16 cellular contexts compared by ENCODE assay signal in the genomic region with DNA sequence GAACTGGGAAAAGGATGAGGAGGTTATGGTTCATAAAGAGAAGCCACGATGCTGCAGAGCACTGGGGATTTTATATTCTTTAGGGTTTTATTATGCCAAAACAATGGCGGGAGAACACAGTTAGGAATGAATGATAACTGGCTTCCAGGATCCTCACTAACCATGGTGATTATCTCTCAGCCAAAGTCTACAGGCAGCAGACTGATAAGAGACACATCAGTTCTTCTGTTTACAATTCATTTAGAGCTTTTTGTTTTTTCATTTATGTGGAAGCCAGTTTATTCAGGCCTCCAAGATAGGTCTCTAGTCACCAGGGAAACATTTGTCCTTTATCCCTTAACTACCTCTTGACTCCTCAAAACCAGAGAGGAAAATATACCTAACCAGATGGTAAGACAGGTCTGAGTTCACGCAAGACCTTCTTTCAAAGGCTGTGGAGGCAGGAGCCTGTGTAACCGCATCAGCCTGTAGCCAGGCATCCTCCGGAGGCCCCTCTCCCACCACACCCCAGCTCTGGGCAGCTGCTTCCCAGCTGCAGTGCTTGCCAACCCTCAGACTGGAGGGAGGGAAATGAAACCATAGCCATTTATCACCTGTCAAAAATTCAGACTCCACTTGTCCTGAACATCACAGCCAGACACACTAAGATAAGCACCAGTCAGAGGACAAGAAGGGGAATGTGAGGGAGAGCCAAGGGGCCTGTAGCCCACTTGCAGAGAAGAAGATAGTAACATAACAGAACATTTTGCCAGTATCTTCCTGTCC. TPM values are rescaled to one million over a fixed set of nuclear protein-coding genes. Genes with fewer than 3 reads are reported as not detected.
A peak's percentile ranks its signal among the peaks of the same experiment; 100 is the strongest.
DNase-seq lines count a peak whose midpoint lies in the region; FAIRE-seq and TF ChIP-seq lines count a peak whose summit lies in the region.
"Had no signal": no experiment of that assay in that cellular context is flagged by ENCODE, and none has a peak within 500 bp of the region (broad histone marks: within the 10 kb centered on the region; RNA-seq: fewer than 3 reads in every experiment).

No MANE protein-coding gene starts in this region.

- CTCF ChIA-PET in activated CD4-positive, alpha-beta memory T cell treated with anti-CD3 and anti-CD28 coated beads, Interleukin-2, amount 10 ng/mL, durations not matched to agents 7 days and 5 days (lab: Charles Lee), result no interaction called here

- no peak overlapping the region for H3K4me2 ChIP-seq in astrocyte (ENCODE audit: low read length)

- H3K27me3 ChIP-seq in HUES48 (ENCODE audit: control insufficient read depth, insufficient read depth, low read length) (no peaks in the 10 kb centered on the region), astrocyte (ENCODE audit: insufficient read depth, low read length) (no peaks in the 10 kb centered on the region), stomach (no peaks in the 10 kb centered on the region)
- H3K27me3 ChIP-seq: testis had no signal

- H3K9me3 Mint-ChIP-seq in astrocyte (ENCODE audit: unreplicated experiment), result no peaks in the 10 kb centered on the region
- no peaks in the 10 kb centered on the region for H3K9me3 Mint-ChIP-seq in activated CD4-positive, alpha-beta memory T cell treated with anti-CD3 and anti-CD28 coated beads, Interleukin-2, amount 10 ng/mL, durations not matched to agents 7 days and 5 days
- H3K9me3 Mint-ChIP-seq: activated CD8-positive, alpha-beta T cell treated with anti-CD3 and anti-CD28 coated beads for 36 hours; H9; T-helper 2 cell treated with Interferon-gamma antibody and Interleukin-4, amounts not matched to agents 5 μg/mL and 100 μg/mL, for 36 hours had no signal

- no peak for TF ChIP-seq POLR2A in stomach (IDR thresholded peaks at IDR 0.05)

- H3K4me1 Mint-ChIP-seq in astrocyte (ENCODE audit: low read depth, unreplicated experiment), result no peaks in the 10 kb centered on the region
- H3K4me1 Mint-ChIP-seq in activated CD4-positive, alpha-beta memory T cell treated with anti-CD3 and anti-CD28 coated beads, Interleukin-2, amount 10 ng/mL, durations not matched to agents 7 days and 5 days, result no peaks in the 10 kb centered on the region

- H3K4me3 ChIP-seq in HUES48 (ENCODE audit: low read depth, low read length) (no peak overlapping the region), astrocyte (ENCODE audit: insufficient read depth, low read depth, low read length) (no peak overlapping the region), stomach (no peak overlapping the region)
- H3K4me3 ChIP-seq: testis had no signal

- no peak overlapping the region for H3K27ac Mint-ChIP-seq in astrocyte (ENCODE audit: unreplicated experiment)
- no peak overlapping the region for H3K27ac Mint-ChIP-seq in activated CD4-positive, alpha-beta memory T cell treated with anti-CD3 and anti-CD28 coated beads, Interleukin-2, amount 10 ng/mL, durations not matched to agents 7 days and 5 days
- H3K27ac Mint-ChIP-seq: activated CD8-positive, alpha-beta T cell treated with anti-CD3 and anti-CD28 coated beads for 36 hours; H9; T-helper 2 cell treated with Interferon-gamma antibody and Interleukin-4, amounts not matched to agents 5 μg/mL and 100 μg/mL, for 36 hours had no signal

- H3K27ac ChIP-seq in HUES48 (ENCODE audit: low read depth, low read length) (peak overlapping the region; percentile 63), astrocyte (ENCODE audit: low read depth, low read length) (no peak overlapping the region), stomach (no peak overlapping the region)
- H3K27ac ChIP-seq: C4-2B, testis had no signal

- no peak for TF ChIP-seq EP300 in stomach (IDR thresholded peaks at IDR 0.05)

- H2AFZ ChIP-seq in astrocyte (ENCODE audit: low read depth, low read length), result no peak overlapping the region

- TF ChIP-seq CTCF in astrocyte (IDR thresholded peaks at IDR 0.05; ENCODE audit: insufficient read depth, low read depth, low read length) (no peak), stomach (IDR thresholded peaks at IDR 0.05) (no peak)

- H3K9ac ChIP-seq in HUES48 (ENCODE audit: low read depth, low read length), result no peak overlapping the region
- H3K9ac ChIP-seq in astrocyte (ENCODE audit: low read length), result no peak overlapping the region

- no peak for FAIRE-seq in astrocyte (lab: Jason Lieb, UNC)
- FAIRE-seq: bronchial epithelial cell had no signal

- H3K9me3 ChIP-seq in HUES48 (ENCODE audit: control insufficient read depth, insufficient read depth, low read length) (no peaks in the 10 kb centered on the region), astrocyte (ENCODE audit: insufficient read depth, low read depth, low read length) (no peaks in the 10 kb centered on the region), stomach (no peaks in the 10 kb centered on the region)
- H3K9me3 ChIP-seq: testis had no signal

- 24 to 39% (median 34%) methylated on average over 4 to 5 of the region's 5 CpGs for WGBS in stomach, 5 donors

- intact Hi-C loops in stomach (cut with DNase I; ENCODE audit: low total_unique reads), result no loop called here

- H3K36me3 Mint-ChIP-seq in astrocyte (ENCODE audit: low read depth, unreplicated experiment), result no peaks in the 10 kb centered on the region
- H3K36me3 Mint-ChIP-seq in activated CD4-positive, alpha-beta memory T cell treated with anti-CD3 and anti-CD28 coated beads, Interleukin-2, amount 10 ng/mL, durations not matched to agents 7 days and 5 days (ENCODE audit: low read depth), result no peaks in the 10 kb centered on the region

- H3K4me3 Mint-ChIP-seq in astrocyte (ENCODE audit: unreplicated experiment), result no peak overlapping the region
- H3K4me3 Mint-ChIP-seq in activated CD4-positive, alpha-beta memory T cell treated with anti-CD3 and anti-CD28 coated beads, Interleukin-2, amount 10 ng/mL, durations not matched to agents 7 days and 5 days, result no peak overlapping the region
- H3K4me3 Mint-ChIP-seq: activated CD8-positive, alpha-beta T cell treated with anti-CD3 and anti-CD28 coated beads for 36 hours; H9; T-helper 2 cell treated with Interferon-gamma antibody and Interleukin-4, amounts not matched to agents 5 μg/mL and 100 μg/mL, for 36 hours had no signal

- H4K20me1 ChIP-seq in astrocyte (ENCODE audit: insufficient read depth, low read length), result no peaks in the 10 kb centered on the region

- H3K79me2 ChIP-seq in astrocyte (ENCODE audit: insufficient read depth, low read length), result no peaks in the 10 kb centered on the region

- no peaks in the 10 kb centered on the region for H3K27me3 Mint-ChIP-seq in astrocyte (ENCODE audit: low read depth, unreplicated experiment)
- H3K27me3 Mint-ChIP-seq in activated CD4-positive, alpha-beta memory T cell treated with anti-CD3 and anti-CD28 coated beads, Interleukin-2, amount 10 ng/mL, durations not matched to agents 7 days and 5 days, result no peaks in the 10 kb centered on the region
- H3K27me3 Mint-ChIP-seq: activated CD8-positive, alpha-beta T cell treated with anti-CD3 and anti-CD28 coated beads for 36 hours had no signal

- POLR2A ChIA-PET in activated CD4-positive, alpha-beta memory T cell treated with anti-CD3 and anti-CD28 coated beads, Interleukin-2, amount 10 ng/mL, durations not matched to agents 7 days and 5 days (lab: Charles Lee), result no interaction called here

- peak; percentile 23 for DNase-seq in NCI-H510A treated with DMSO at 0.1 percent for 48 hours (lab: John Stamatoyannopoulos, UW)
- peak; percentile 53 for DNase-seq in astrocyte (ENCODE audit: low read depth)
- DNase-seq in medulla oblongata (ENCODE audit: extremely low spot score), result peak; percentile 28
- no peak for DNase-seq in H4 (ENCODE audit: low spot score)
- no peak for DNase-seq in stomach
- no peak for DNase-seq in activated CD4-positive, alpha-beta memory T cell treated with anti-CD3 and anti-CD28 coated beads, Interleukin-2, amount 10 ng/mL, durations not matched to agents 7 days and 5 days
- no peak for DNase-seq in Ammon's horn (ENCODE audit: low spot score)
- DNase-seq: activated CD8-positive, alpha-beta T cell treated with anti-CD3 and anti-CD28 coated beads for 36 hours; activated gamma-delta T cell; H9; PC-3; testis had no signal

- H3K4me1 ChIP-seq in HUES48 (ENCODE audit: control insufficient read depth, insufficient read depth, low read length) (no peaks in the 10 kb centered on the region), astrocyte (ENCODE audit: insufficient read depth, low read length) (no peaks in the 10 kb centered on the region), stomach (no peaks in the 10 kb centered on the region)

- H3K36me3 ChIP-seq in HUES48 (ENCODE audit: control insufficient read depth, insufficient read depth, low read length), result no peaks in the 10 kb centered on the region
- no peaks in the 10 kb centered on the region for H3K36me3 ChIP-seq in astrocyte (ENCODE audit: insufficient read depth, low read length)
- no peaks in the 10 kb centered on the region for H3K36me3 ChIP-seq in stomach

RNA-seq across cellular contexts. Expression of gene FAM181B, which starts 57.2 kb away (rescaled TPM):
- total RNA-seq in astrocyte, result 0.11 and 0.17 TPM in 2 replicates
- total RNA-seq in H4 (2014; rRNA removed; shearing (Covaris generic)), result not detected in 2 replicates
- total RNA-seq in stomach, result 1 to 10 TPM in 2 of 5 donors, not detected in 3; 1.7 to 2.6 TPM
- polyA plus RNA-seq in stomach, result under 1 TPM in 2 of 3 donors, not detected in 1; 0.31 to 0.43 TPM
- total RNA-seq in activated CD4-positive, alpha-beta memory T cell treated with anti-CD3 and anti-CD28 coated beads, Interleukin-2, amount 10 ng/mL, durations not matched to agents 7 days and 5 days, result not detected
- total RNA-seq: activated CD8-positive, alpha-beta T cell treated with anti-CD3 and anti-CD28 coated beads for 36 hours; PC-3 had no signal

Comparison
In these comparisons a context has a peak if more than half of its experiments do, and no peak if none do; other contexts are left out.
1. DNase-seq: peak in NCI-H510A treated with DMSO at 0.1 percent for 48 hours (single experiment), astrocyte (single experiment) and medulla oblongata (single experiment); none in H4 (single experiment), stomach (single experiment), activated CD4-positive, alpha-beta memory T cell treated with anti-CD3 and anti-CD28 coated beads, Interleukin-2, amount 10 ng/mL, durations not matched to agents 7 days and 5 days (single experiment) and Ammon's horn (single experiment).